ENCODE assay signal across 8 cellular contexts in the genomic region with DNA sequence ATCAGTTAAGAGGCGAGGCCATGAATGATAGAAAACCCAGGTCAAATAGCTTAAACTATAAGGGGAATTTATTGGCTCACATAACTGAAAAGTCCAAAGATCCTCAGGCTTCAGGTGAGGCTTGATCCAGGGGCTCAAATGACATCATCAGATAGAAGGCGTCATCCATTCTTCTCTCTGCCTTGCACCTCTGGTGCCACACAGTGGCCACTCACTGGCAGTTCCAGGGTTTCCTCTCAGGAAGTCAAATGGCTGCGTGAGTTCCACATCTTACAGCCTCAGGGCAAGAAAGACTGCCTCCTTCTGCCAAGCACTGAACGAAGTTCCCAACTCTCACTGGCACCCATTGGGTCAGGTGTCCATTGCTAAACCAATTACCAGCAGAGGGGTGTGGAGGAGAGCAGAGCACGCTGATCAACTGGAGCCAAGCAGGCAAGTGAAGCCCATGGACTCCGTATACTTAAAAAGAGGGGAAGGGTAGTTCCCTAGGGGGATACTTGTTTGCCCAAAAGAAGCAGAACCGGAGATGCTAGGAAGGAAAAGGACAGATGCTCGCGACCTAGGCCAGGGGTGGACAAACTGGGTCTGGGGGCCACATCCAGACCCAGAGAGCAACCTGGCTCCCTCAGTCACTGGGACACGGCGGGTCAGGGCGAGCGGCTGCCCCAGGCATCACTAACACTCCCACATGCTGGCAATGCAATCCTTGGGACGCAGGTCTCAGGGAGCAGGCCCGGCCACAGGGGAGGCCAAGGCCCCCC.
A peak's percentile ranks its signal among the peaks of the same experiment; 100 is the strongest.
DNase-seq lines count a peak whose midpoint lies in the region; ATAC-seq, FAIRE-seq and TF ChIP-seq lines count a peak whose summit lies in the region.

No MANE protein-coding gene starts in this region.

- no peak overlapping the region for H3K27ac ChIP-seq in small intestine (ENCODE audit: low read depth in 1 of 2, low read length in 1 of 2)

- no peak overlapping the region for H3K27ac Mint-ChIP-seq in activated naive CD8-positive, alpha-beta T cell treated with anti-CD3 and anti-CD28 coated beads, Interleukin-2, amount 50 U/mL, for 24 hours

- no peaks in the 10 kb centered on the region for H3K9me3 ChIP-seq in small intestine (ENCODE audit: control insufficient read depth, low read depth)

- H3K4me1 Mint-ChIP-seq in activated naive CD8-positive, alpha-beta T cell treated with anti-CD3 and anti-CD28 coated beads, Interleukin-2, amount 50 U/mL, for 24 hours, result no peaks in the 10 kb centered on the region

- no peaks in the 10 kb centered on the region for H3K4me1 ChIP-seq in small intestine (ENCODE audit: control insufficient read depth in 2 of 2, insufficient read depth in 1 of 2, low read depth in 1 of 2, low read length in 1 of 2)

- no peaks in the 10 kb centered on the region for H3K27me3 ChIP-seq in small intestine (ENCODE audit: control insufficient read depth in 2 of 2, insufficient read depth in 2 of 2, low read length in 2 of 2)

- peak; percentile 89 for TF ChIP-seq CTCF in epithelial cell of proximal tubule (conservative IDR thresholded peaks at IDR 0.05; ENCODE audit: low read depth, low read length)

- H3K4me3 Mint-ChIP-seq in activated naive CD8-positive, alpha-beta T cell treated with anti-CD3 and anti-CD28 coated beads, Interleukin-2, amount 50 U/mL, for 24 hours, result no peak overlapping the region

- DNase-seq in SIG-M5 treated with dmso at 0.1 percent for 504 hours (lab: John Stamatoyannopoulos, UW; ENCODE audit: unreplicated experiment) (peak; percentile 38), SIG-M5 (lab: John Stamatoyannopoulos, UW) (no peak), NOMO-1 treated with DMSO at 0.1 percent for 48 hours (lab: John Stamatoyannopoulos, UW; ENCODE audit: unreplicated experiment) (peak; percentile 27), epithelial cell of proximal tubule (ENCODE audit: low read depth) (peak; percentile 16), small intestine (peak; percentile 24)
- DNase-seq in activated naive CD8-positive, alpha-beta T cell treated with anti-CD3 and anti-CD28 coated beads, Interleukin-2, amount 50 U/mL, for 24 hours, result no peak

- no peak for FAIRE-seq in small intestine (lab: Jason Lieb, UNC)

- peaks cover 1% of the 10 kb centered on the region for H3K27me3 Mint-ChIP-seq in activated naive CD8-positive, alpha-beta T cell treated with anti-CD3 and anti-CD28 coated beads, Interleukin-2, amount 50 U/mL, for 24 hours

- H3K4me3 ChIP-seq in epithelial cell of proximal tubule (ENCODE audit: low read depth, low read length) (no peak overlapping the region), small intestine (ENCODE audit: low read depth in 1 of 2, low read length in 2 of 2) (no peak overlapping the region)

- H3K36me3 Mint-ChIP-seq in activated naive CD8-positive, alpha-beta T cell treated with anti-CD3 and anti-CD28 coated beads, Interleukin-2, amount 50 U/mL, for 24 hours (ENCODE audit: low read depth), result no peaks in the 10 kb centered on the region

- no peak for ATAC-seq in HG03442 (IDR thresholded peaks at IDR 0.05; ENCODE audit: unreplicated experiment)
- ATAC-seq in activated naive CD8-positive, alpha-beta T cell treated with anti-CD3 and anti-CD28 coated beads, Interleukin-2, amount 50 U/mL, for 24 hours, result no peak
- ATAC-seq in HG02970 (IDR thresholded peaks at IDR 0.05; ENCODE audit: low FRiP score, unreplicated experiment), result no peak

- H3K9me3 Mint-ChIP-seq in activated naive CD8-positive, alpha-beta T cell treated with anti-CD3 and anti-CD28 coated beads, Interleukin-2, amount 50 U/mL, for 24 hours, result no peaks in the 10 kb centered on the region

- no peaks in the 10 kb centered on the region for H3K36me3 ChIP-seq in small intestine (ENCODE audit: control insufficient read depth in 2 of 2, insufficient read depth in 2 of 2, low read length in 2 of 2)

- 71 to 80% (median 75%) methylated on average over 13 to 15 of the region's 15 CpGs for WGBS in small intestine, 3 donors

Comparison
In these comparisons a context has a peak if more than half of its experiments do, and no peak if none do; other contexts are left out.
1. DNase-seq: peak in SIG-M5 treated with dmso at 0.1 percent for 504 hours (single experiment), NOMO-1 treated with DMSO at 0.1 percent for 48 hours (single experiment), epithelial cell of proximal tubule (single experiment) and small intestine (single experiment); none in SIG-M5 (single experiment) and activated naive CD8-positive, alpha-beta T cell treated with anti-CD3 and anti-CD28 coated beads, Interleukin-2, amount 50 U/mL, for 24 hours (single experiment).